1 cellular context compared by ENCODE assay signal in genomic region chr6:31652925-31653724, GRCh38.
TF ChIP-seq lines count a peak whose summit lies in the region.

No MANE protein-coding gene starts in this region.

TF ChIP-seq in K562, 482 proteins besides CTCF, POLR2A, EP300 and RAD21 (continued from another document and continues in another):
- TF ChIP-seq, protein P1, sequence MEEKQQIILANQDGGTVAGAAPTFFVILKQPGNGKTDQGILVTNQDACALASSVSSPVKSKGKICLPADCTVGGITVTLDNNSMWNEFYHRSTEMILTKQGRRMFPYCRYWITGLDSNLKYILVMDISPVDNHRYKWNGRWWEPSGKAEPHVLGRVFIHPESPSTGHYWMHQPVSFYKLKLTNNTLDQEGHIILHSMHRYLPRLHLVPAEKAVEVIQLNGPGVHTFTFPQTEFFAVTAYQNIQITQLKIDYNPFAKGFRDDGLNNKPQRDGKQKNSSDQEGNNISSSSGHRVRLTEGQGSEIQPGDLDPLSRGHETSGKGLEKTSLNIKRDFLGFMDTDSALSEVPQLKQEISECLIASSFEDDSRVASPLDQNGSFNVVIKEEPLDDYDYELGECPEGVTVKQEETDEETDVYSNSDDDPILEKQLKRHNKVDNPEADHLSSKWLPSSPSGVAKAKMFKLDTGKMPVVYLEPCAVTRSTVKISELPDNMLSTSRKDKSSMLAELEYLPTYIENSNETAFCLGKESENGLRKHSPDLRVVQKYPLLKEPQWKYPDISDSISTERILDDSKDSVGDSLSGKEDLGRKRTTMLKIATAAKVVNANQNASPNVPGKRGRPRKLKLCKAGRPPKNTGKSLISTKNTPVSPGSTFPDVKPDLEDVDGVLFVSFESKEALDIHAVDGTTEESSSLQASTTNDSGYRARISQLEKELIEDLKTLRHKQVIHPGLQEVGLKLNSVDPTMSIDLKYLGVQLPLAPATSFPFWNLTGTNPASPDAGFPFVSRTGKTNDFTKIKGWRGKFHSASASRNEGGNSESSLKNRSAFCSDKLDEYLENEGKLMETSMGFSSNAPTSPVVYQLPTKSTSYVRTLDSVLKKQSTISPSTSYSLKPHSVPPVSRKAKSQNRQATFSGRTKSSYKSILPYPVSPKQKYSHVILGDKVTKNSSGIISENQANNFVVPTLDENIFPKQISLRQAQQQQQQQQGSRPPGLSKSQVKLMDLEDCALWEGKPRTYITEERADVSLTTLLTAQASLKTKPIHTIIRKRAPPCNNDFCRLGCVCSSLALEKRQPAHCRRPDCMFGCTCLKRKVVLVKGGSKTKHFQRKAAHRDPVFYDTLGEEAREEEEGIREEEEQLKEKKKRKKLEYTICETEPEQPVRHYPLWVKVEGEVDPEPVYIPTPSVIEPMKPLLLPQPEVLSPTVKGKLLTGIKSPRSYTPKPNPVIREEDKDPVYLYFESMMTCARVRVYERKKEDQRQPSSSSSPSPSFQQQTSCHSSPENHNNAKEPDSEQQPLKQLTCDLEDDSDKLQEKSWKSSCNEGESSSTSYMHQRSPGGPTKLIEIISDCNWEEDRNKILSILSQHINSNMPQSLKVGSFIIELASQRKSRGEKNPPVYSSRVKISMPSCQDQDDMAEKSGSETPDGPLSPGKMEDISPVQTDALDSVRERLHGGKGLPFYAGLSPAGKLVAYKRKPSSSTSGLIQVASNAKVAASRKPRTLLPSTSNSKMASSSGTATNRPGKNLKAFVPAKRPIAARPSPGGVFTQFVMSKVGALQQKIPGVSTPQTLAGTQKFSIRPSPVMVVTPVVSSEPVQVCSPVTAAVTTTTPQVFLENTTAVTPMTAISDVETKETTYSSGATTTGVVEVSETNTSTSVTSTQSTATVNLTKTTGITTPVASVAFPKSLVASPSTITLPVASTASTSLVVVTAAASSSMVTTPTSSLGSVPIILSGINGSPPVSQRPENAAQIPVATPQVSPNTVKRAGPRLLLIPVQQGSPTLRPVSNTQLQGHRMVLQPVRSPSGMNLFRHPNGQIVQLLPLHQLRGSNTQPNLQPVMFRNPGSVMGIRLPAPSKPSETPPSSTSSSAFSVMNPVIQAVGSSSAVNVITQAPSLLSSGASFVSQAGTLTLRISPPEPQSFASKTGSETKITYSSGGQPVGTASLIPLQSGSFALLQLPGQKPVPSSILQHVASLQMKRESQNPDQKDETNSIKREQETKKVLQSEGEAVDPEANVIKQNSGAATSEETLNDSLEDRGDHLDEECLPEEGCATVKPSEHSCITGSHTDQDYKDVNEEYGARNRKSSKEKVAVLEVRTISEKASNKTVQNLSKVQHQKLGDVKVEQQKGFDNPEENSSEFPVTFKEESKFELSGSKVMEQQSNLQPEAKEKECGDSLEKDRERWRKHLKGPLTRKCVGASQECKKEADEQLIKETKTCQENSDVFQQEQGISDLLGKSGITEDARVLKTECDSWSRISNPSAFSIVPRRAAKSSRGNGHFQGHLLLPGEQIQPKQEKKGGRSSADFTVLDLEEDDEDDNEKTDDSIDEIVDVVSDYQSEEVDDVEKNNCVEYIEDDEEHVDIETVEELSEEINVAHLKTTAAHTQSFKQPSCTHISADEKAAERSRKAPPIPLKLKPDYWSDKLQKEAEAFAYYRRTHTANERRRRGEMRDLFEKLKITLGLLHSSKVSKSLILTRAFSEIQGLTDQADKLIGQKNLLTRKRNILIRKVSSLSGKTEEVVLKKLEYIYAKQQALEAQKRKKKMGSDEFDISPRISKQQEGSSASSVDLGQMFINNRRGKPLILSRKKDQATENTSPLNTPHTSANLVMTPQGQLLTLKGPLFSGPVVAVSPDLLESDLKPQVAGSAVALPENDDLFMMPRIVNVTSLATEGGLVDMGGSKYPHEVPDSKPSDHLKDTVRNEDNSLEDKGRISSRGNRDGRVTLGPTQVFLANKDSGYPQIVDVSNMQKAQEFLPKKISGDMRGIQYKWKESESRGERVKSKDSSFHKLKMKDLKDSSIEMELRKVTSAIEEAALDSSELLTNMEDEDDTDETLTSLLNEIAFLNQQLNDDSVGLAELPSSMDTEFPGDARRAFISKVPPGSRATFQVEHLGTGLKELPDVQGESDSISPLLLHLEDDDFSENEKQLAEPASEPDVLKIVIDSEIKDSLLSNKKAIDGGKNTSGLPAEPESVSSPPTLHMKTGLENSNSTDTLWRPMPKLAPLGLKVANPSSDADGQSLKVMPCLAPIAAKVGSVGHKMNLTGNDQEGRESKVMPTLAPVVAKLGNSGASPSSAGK (IDR thresholded peaks at IDR 0.05), result no peak
- TF ChIP-seq NR2F6 (CRISPR knock-in tag; IDR thresholded peaks at IDR 0.05), result no peak
- TF ChIP-seq ARID3B (CRISPR knock-in tag; IDR thresholded peaks at IDR 0.05; ENCODE audit: borderline replicate concordance), result no peak
- TF ChIP-seq ZNF518B (CRISPR knock-in tag; IDR thresholded peaks at IDR 0.05), result no peak
- no peak for TF ChIP-seq ATF1 (CRISPR knock-in tag; IDR thresholded peaks at IDR 0.05)
- TF ChIP-seq ATF1 (tag; IDR thresholded peaks at IDR 0.05), result no peak
- TF ChIP-seq, protein P2, sequence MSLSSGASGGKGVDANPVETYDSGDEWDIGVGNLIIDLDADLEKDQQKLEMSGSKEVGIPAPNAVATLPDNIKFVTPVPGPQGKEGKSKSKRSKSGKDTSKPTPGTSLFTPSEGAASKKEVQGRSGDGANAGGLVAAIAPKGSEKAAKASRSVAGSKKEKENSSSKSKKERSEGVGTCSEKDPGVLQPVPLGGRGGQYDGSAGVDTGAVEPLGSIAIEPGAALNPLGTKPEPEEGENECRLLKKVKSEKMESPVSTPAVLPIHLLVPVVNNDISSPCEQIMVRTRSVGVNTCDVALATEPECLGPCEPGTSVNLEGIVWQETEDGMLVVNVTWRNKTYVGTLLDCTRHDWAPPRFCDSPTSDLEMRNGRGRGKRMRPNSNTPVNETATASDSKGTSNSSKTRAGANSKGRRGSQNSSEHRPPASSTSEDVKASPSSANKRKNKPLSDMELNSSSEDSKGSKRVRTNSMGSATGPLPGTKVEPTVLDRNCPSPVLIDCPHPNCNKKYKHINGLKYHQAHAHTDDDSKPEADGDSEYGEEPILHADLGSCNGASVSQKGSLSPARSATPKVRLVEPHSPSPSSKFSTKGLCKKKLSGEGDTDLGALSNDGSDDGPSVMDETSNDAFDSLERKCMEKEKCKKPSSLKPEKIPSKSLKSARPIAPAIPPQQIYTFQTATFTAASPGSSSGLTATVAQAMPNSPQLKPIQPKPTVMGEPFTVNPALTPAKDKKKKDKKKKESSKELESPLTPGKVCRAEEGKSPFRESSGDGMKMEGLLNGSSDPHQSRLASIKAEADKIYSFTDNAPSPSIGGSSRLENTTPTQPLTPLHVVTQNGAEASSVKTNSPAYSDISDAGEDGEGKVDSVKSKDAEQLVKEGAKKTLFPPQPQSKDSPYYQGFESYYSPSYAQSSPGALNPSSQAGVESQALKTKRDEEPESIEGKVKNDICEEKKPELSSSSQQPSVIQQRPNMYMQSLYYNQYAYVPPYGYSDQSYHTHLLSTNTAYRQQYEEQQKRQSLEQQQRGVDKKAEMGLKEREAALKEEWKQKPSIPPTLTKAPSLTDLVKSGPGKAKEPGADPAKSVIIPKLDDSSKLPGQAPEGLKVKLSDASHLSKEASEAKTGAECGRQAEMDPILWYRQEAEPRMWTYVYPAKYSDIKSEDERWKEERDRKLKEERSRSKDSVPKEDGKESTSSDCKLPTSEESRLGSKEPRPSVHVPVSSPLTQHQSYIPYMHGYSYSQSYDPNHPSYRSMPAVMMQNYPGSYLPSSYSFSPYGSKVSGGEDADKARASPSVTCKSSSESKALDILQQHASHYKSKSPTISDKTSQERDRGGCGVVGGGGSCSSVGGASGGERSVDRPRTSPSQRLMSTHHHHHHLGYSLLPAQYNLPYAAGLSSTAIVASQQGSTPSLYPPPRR (CRISPR knock-in tag; IDR thresholded peaks at IDR 0.05; ENCODE audit: borderline replicate concordance), result peak; percentile 79; the same call in 1 of the 2 replicates
- no peak for TF ChIP-seq GABPA (tag; conservative IDR thresholded peaks at IDR 0.05; ENCODE audit: low read depth)
- TF ChIP-seq HDAC8 (tag; IDR thresholded peaks at IDR 0.05), result no peak; the same call in none of the 2 replicates
- peak; percentile 77 for TF ChIP-seq EHMT2 (IDR thresholded peaks at IDR 0.05)
- TF ChIP-seq ZNF507 (tag; conservative IDR thresholded peaks at IDR 0.05), result no peak
- peak; percentile 98 for TF ChIP-seq ZBTB7A (IDR thresholded peaks at IDR 0.05; ENCODE audit: borderline replicate concordance, control insufficient read depth, low read depth, low read length)
- TF ChIP-seq ZHX1 (conservative IDR thresholded peaks at IDR 0.05; ENCODE audit: low read length), result 0 out of 2 replicates have a peak, but pooled peaks have one; percentile 9
- peak; percentile 96 for TF ChIP-seq TAF1 (IDR thresholded peaks at IDR 0.05; ENCODE audit: control insufficient read depth, extremely low read depth, insufficient read depth, low read length, severe bottlenecking)
- peak; percentile 6; the same call in 1 of the 2 replicates for TF ChIP-seq ZBTB26 (CRISPR knock-in tag; IDR thresholded peaks at IDR 0.05)
- peak; percentile 77; the same call in 1 of the 2 replicates for TF ChIP-seq TRIM28 (IDR thresholded peaks at IDR 0.05)
- no peak for TF ChIP-seq CBFA2T2 (conservative IDR thresholded peaks at IDR 0.05)
- peak; percentile 76; the same call in 1 of the 2 replicates for TF ChIP-seq XRCC5 (IDR thresholded peaks at IDR 0.05; ENCODE audit: low read depth, low read length)
- TF ChIP-seq SMARCC2 (IDR thresholded peaks at IDR 0.05; ENCODE audit: low read depth), result peak; percentile 70
- no peak for TF ChIP-seq U2AF2 (optimal IDR thresholded peaks at IDR 0.05; ENCODE audit: low read depth, low read length)
- TF ChIP-seq CCNT2 (IDR thresholded peaks at IDR 0.05; ENCODE audit: borderline replicate concordance, extremely low read depth, insufficient read length, low read depth, low read length), result no peak
- peak; percentile 87; the same call in 1 of the 2 replicates for TF ChIP-seq HNRNPUL1 (IDR thresholded peaks at IDR 0.05; ENCODE audit: low read length)
- no peak; the same call in 1 of the 2 replicates for TF ChIP-seq ZNF511 (CRISPR knock-in tag; IDR thresholded peaks at IDR 0.05)
- TF ChIP-seq BRCA1 (IDR thresholded peaks at IDR 0.05), result no peak
- no peak for TF ChIP-seq BRCA1 (CRISPR knock-in tag; IDR thresholded peaks at IDR 0.05)
